24 cellular contexts compared by ENCODE assay signal in genomic region chr18:33699372-33699771, GRCh38.
"Had no signal": no experiment of that assay in that cellular context is flagged by ENCODE, and none has a peak within 500 bp of the region (broad histone marks: within the 10 kb centered on the region; RNA-seq: fewer than 3 reads in every experiment).

No MANE protein-coding gene starts in this region.

- ATAC-seq: activated CD4-positive, alpha-beta T cell treated with anti-CD3 and anti-CD28 coated beads for 36 hours; activated T-cell treated with anti-CD3 and anti-CD28 coated beads, Interleukin-2, amount 50 U/mL, for 4 hours; heart right ventricle; left cardiac atrium; natural killer cell treated with Interleukin-12 subunit alpha and Interleukin-12 subunit beta and Interleukin-15 and Interleukin-18, amount 100 ng/mL, for 72 hours; stimulated activated naive CD8-positive, alpha-beta T cell treated with anti-CD3 and anti-CD28 coated beads, Interleukin-15, amount 100 ng/mL, for 72 hours had no signal

- H3K36me3 ChIP-seq: adrenal gland, ascending aorta, brain microvascular endothelial cell, heart right ventricle, ovary, prostate gland, right atrium auricular region had no signal

- H3K27me3 ChIP-seq: adrenal gland, ascending aorta, brain microvascular endothelial cell, heart right ventricle, ovary, right atrium auricular region, tibial nerve had no signal

- H3K4me3 ChIP-seq: adrenal gland, ascending aorta, heart right ventricle, ovary, prostate gland, right atrium auricular region, tibial nerve had no signal

- H3K27ac ChIP-seq: adrenal gland, ascending aorta, brain microvascular endothelial cell, heart right ventricle, ovary, prostate gland, right atrium auricular region, tibial nerve had no signal

- H3K9me3 ChIP-seq: adrenal gland, ascending aorta, heart right ventricle, ovary, prostate gland, right atrium auricular region, tibial nerve had no signal

- H3K4me1 ChIP-seq: adrenal gland, ascending aorta, heart right ventricle, prostate gland, right atrium auricular region, tibial nerve had no signal

- DNase-seq: activated B cell treated with CpG ODN at 0.5 μM for 24 hours; activated CD4-positive, alpha-beta T cell treated with anti-CD3 and anti-CD28 coated beads for 36 hours; activated CD4-positive, alpha-beta T cell treated with anti-CD3 and anti-CD28 coated beads, Interleukin-2, amount 50 U/mL, for 4 hours; activated CD8-positive, alpha-beta memory T cell treated with anti-CD3 and anti-CD28 coated beads, Interleukin-2, amount 50 U/mL, for 48 hours; activated naive CD4-positive, alpha-beta T cell; activated T-cell treated with anti-CD3 and anti-CD28 coated beads, Interleukin-2, amount 50 U/mL, for 4 hours; adrenal gland; brain microvascular endothelial cell; caudate nucleus; effector CD8-positive, alpha-beta T cell; erythroblast; foreskin fibroblast; heart right ventricle; islet precursor cell; left cardiac atrium; ovary; stimulated activated CD4-positive, alpha-beta T cell treated with anti-CD3 and anti-CD28 coated beads, Interleukin-12 subunit alpha, Interleukin-12 subunit beta, amount 100 ng/mL, for 4 hours; stimulated activated CD4-positive, alpha-beta T cell treated with anti-CD3 and anti-CD28 coated beads, Interleukin-4, amount 100 ng/mL, for 4 hours; stimulated activated naive CD8-positive, alpha-beta T cell treated with anti-CD3 and anti-CD28 coated beads, Interleukin-15, amount 100 ng/mL, for 72 hours had no signal
